In genomic region chr14:91263329-91263728, GRCh38 we compare ENCODE assay signal across 2 cellular contexts.
TF ChIP-seq lines count a peak whose summit lies in the region.

No MANE protein-coding gene starts in this region.

TF ChIP-seq in HEK293T, 16 proteins besides CTCF, POLR2A, EP300 and RAD21 (continued from another document):
- TF ChIP-seq FOXM1 (IDR thresholded peaks at IDR 0.05; ENCODE audit: borderline replicate concordance) (no peak), SUZ12 (IDR thresholded peaks at IDR 0.05) (no peak), ELF4 (IDR thresholded peaks at IDR 0.05) (no peak), NFRKB (IDR thresholded peaks at IDR 0.05) (no peak), FOXA1 (IDR thresholded peaks at IDR 0.05) (no peak), SP1 (IDR thresholded peaks at IDR 0.05) (no peak), FOXK2 (IDR thresholded peaks at IDR 0.05) (no peak), TARDBP (IDR thresholded peaks at IDR 0.05) (no peak), BHLHE40 (IDR thresholded peaks at IDR 0.05; ENCODE audit: borderline replicate concordance) (no peak), ZNF384 (IDR thresholded peaks at IDR 0.05) (no peak), ARNT (IDR thresholded peaks at IDR 0.05) (no peak)
- TF ChIP-seq, protein P1, sequence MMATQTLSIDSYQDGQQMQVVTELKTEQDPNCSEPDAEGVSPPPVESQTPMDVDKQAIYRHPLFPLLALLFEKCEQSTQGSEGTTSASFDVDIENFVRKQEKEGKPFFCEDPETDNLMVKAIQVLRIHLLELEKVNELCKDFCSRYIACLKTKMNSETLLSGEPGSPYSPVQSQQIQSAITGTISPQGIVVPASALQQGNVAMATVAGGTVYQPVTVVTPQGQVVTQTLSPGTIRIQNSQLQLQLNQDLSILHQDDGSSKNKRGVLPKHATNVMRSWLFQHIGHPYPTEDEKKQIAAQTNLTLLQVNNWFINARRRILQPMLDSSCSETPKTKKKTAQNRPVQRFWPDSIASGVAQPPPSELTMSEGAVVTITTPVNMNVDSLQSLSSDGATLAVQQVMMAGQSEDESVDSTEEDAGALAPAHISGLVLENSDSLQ (IDR thresholded peaks at IDR 0.05), result no peak

TF ChIP-seq in SK-N-SH, 30 proteins besides CTCF, POLR2A, EP300 and RAD21:
- TF ChIP-seq, protein P2, sequence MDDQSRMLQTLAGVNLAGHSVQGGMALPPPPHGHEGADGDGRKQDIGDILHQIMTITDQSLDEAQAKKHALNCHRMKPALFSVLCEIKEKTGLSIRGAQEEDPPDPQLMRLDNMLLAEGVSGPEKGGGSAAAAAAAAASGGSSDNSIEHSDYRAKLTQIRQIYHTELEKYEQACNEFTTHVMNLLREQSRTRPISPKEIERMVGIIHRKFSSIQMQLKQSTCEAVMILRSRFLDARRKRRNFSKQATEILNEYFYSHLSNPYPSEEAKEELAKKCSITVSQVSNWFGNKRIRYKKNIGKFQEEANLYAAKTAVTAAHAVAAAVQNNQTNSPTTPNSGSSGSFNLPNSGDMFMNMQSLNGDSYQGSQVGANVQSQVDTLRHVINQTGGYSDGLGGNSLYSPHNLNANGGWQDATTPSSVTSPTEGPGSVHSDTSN (IDR thresholded peaks at IDR 0.05), result no peak
- TF ChIP-seq TEAD4 (IDR thresholded peaks at IDR 0.05; ENCODE audit: borderline replicate concordance, insufficient read depth) (no peak), RXRA (IDR thresholded peaks at IDR 0.05; ENCODE audit: borderline replicate concordance, low read depth) (no peak), NFIC (IDR thresholded peaks at IDR 0.05; ENCODE audit: borderline replicate concordance) (no peak)
